Comparison of ENCODE assay signal across 8 cellular contexts in the genomic region with DNA sequence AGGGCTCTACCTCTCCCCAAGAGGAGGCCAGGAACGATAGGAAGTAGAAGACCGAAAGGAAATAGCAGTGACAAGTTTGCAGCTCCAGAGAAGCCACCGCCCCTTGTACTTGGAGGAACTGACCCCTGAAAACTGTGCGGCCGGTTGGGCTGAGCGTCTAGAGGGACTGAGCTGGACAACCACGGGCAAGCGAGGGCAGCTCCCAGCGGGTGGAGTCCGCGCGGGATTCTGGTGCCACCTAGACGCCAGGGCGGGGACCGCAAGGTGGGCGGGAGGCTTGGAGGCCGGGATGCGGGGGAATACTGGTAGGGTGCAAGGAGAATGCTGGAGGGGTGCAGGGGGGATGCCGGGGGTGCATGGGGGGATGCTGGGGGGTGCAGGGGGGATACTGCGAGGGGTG.
DNase-seq lines count a peak whose midpoint lies in the region; ATAC-seq, FAIRE-seq and TF ChIP-seq lines count a peak whose summit lies in the region.
"Had no signal": no experiment of that assay in that cellular context is flagged by ENCODE, and none has a peak within 500 bp of the region (broad histone marks: within the 10 kb centered on the region; RNA-seq: fewer than 3 reads in every experiment).

No MANE protein-coding gene starts in this region.

- H3K36me3 ChIP-seq in brain microvascular endothelial cell (replicated peaks), result no peaks in the 10 kb centered on the region
- H3K36me3 ChIP-seq in tibial artery, result no peaks in the 10 kb centered on the region
- H3K36me3 ChIP-seq: SJSA1 had no signal

- H3K4me3 ChIP-seq in brain microvascular endothelial cell (ENCODE audit: low read depth, low read length), result no peak overlapping the region
- H3K4me3 ChIP-seq in tibial artery, result no peak overlapping the region
- H3K4me3 ChIP-seq: SJSA1 had no signal

- in situ Hi-C loops in brain microvascular endothelial cell (cut with HindIII; ENCODE audit: low pct_ligation_motif_present, low sequenced_read_pairs), result no loop called here

- POLR2A ChIA-PET in GM10248 (lab: Yijun Ruan, JAX), result no interaction called here

- TF ChIP-seq CTCF in GM10248 (IDR thresholded peaks at IDR 0.05; ENCODE audit: control extremely low read depth, extremely low read depth, low read depth, missing control alignments) (peak; percentile 39), brain microvascular endothelial cell (IDR thresholded peaks at IDR 0.05; ENCODE audit: low read depth, low read length, missing control alignments) (peak; percentile 60), tibial artery (IDR thresholded peaks at IDR 0.05) (peak; percentile 10 to 18)

- intact Hi-C loops in tibial artery (cut with DNase I; ENCODE audit: low total_unique reads), result no loop called here

- H3K27ac ChIP-seq in brain microvascular endothelial cell (no peak overlapping the region), tibial artery (no peak overlapping the region)
- H3K27ac ChIP-seq: SJSA1 had no signal

- peaks cover 49% of the 10 kb centered on the region for H3K27me3 ChIP-seq in brain microvascular endothelial cell (replicated peaks)
- H3K27me3 ChIP-seq in tibial artery, result peaks cover 0 to 62% of the 10 kb centered on the region in 2 donors

- DNase-seq in GM10248 (ENCODE audit: extremely low spot score) (peak; percentile 73), NCI-H1092 (lab: John Stamatoyannopoulos, UW) (peak; percentile 26), brain microvascular endothelial cell (no peak), kidney tubule cell (ENCODE audit: low spot score) (peak; percentile 60), tibial artery (peak in 1 of 2 donors; percentile 44), RCC 7860 (ENCODE audit: low spot score) (no peak)

- no peaks in the 10 kb centered on the region for H3K9me3 ChIP-seq in tibial artery
- H3K9me3 ChIP-seq: SJSA1 had no signal

- CTCF ChIA-PET in GM10248 (lab: Yijun Ruan, JAX), result interaction anchor here (0.6 to 8.3 kb wide), 21 partner anchors 8 to 131 kb away, joined by 3 to 55 read pairs (median 5); no protein-coding TSS in a partner anchor

- H3K4me1 ChIP-seq in tibial artery, result peaks cover 0 to 34% (median 28%) of the 10 kb centered on the region in 4 donors

- FAIRE-seq in RCC 7860 (lab: Jason Lieb, UNC), result no peak

- no peak for ATAC-seq in HG02642 (IDR thresholded peaks at IDR 0.05; ENCODE audit: poor library complexity, unreplicated experiment)

Comparison
In these comparisons a context has a peak if more than half of its experiments do, and no peak if none do; other contexts are left out.
1. DNase-seq: peak in GM10248 (single experiment), NCI-H1092 (single experiment) and kidney tubule cell (single experiment); none in brain microvascular endothelial cell (single experiment) and RCC 7860 (single experiment).
2. Peak in every context shown above with its lines, with median percentiles within 50 percentile points of each other: CTCF ChIP-seq.